9 cellular contexts compared by ENCODE assay signal in the genomic region with DNA sequence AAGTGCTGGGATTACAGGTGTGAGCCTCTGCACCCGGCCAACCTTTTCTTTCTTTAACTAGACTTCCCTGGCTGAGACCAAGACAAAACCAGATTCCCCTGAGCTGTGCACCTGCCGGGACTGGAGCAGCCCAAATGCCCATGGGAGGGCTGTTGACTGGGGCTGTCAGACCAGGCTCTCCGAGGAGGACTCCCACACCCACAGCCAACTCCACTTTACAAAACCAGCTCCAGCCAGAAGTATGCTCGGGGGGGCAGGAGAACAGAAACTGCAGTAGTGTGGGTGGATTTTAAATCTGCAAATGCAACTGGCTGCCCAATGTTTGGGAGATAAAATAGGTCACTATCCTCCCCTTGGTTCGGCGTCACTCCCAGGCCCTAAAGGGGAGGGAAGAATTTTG.
A peak's percentile ranks its signal among the peaks of the same experiment; 100 is the strongest.
DNase-seq lines count a peak whose midpoint lies in the region; ATAC-seq and TF ChIP-seq lines count a peak whose summit lies in the region.
"Had no signal": no experiment of that assay in that cellular context is flagged by ENCODE, and none has a peak within 500 bp of the region (broad histone marks: within the 10 kb centered on the region; RNA-seq: fewer than 3 reads in every experiment).

No MANE protein-coding gene starts in this region.

- H3K9me3 ChIP-seq in thymus (ENCODE audit: control insufficient read depth) = no peaks in the 10 kb centered on the region
- H3K9me3 ChIP-seq: pancreas had no signal

- H3K4me1 ChIP-seq in thymus (ENCODE audit: control insufficient read depth, insufficient read depth, low read length) = peaks cover 19% of the 10 kb centered on the region

- peak overlapping the region in 4 of 6 donors; percentile 97 to 99 (median 99) for H3K27ac Mint-ChIP-seq in immature natural killer cell

- ATAC-seq in activated T-cell treated with anti-CD3 and anti-CD28 coated beads, Interleukin-2, amount 50 U/mL, for 4 hours = no peak

- H3K27ac ChIP-seq in RWPE1 = peak overlapping the region; percentile 85
- peak overlapping the region; percentile 31 for H3K27ac ChIP-seq in thymus (ENCODE audit: low read depth)

- no peaks in the 10 kb centered on the region for H3K36me3 ChIP-seq in thymus (ENCODE audit: control insufficient read depth, insufficient read depth)
- H3K36me3 ChIP-seq: pancreas had no signal

- POLR2A ChIA-PET in RWPE1 (lab: Yijun Ruan, JAX; ENCODE audit: low non-redundant PET) = interaction anchor here (1.0 kb wide), 1 partner anchor 185 kb away, joined by 4 read pairs; a partner anchor contains a TSS

- no peaks in the 10 kb centered on the region for H3K9me3 Mint-ChIP-seq in activated T-cell treated with anti-CD3 and anti-CD28 coated beads, Interleukin-2, amount 50 U/mL, for 4 hours
- H3K9me3 Mint-ChIP-seq in immature natural killer cell = no peaks in the 10 kb centered on the region

- TF ChIP-seq CTCF in RWPE1 (conservative IDR thresholded peaks at IDR 0.05; ENCODE audit: low read depth) = no peak

- H3K27me3 Mint-ChIP-seq in activated T-cell treated with anti-CD3 and anti-CD28 coated beads, Interleukin-2, amount 50 U/mL, for 4 hours (ENCODE audit: low read depth) = no peaks in the 10 kb centered on the region
- peaks cover 0 to 2% (median 0%) of the 10 kb centered on the region in 3 donors for H3K27me3 Mint-ChIP-seq in immature natural killer cell (ENCODE audit: low read depth in 3 of 3)

- peaks cover 62% of the 10 kb centered on the region for H3K4me1 Mint-ChIP-seq in activated T-cell treated with anti-CD3 and anti-CD28 coated beads, Interleukin-2, amount 50 U/mL, for 4 hours (ENCODE audit: low read depth)
- H3K4me1 Mint-ChIP-seq in immature natural killer cell = peaks cover 62 to 71% of the 10 kb centered on the region in 2 donors

- 95% methylated on average over 6 of the region's 6 CpGs for WGBS in thymus

- CTCF ChIA-PET in RWPE1 (lab: Yijun Ruan, JAX) = interaction anchor here (1.5 kb wide), 1 partner anchor 19 kb away, joined by 4 read pairs; no protein-coding TSS in a partner anchor

- peak overlapping the region; percentile 22 for H3K4me3 Mint-ChIP-seq in activated T-cell treated with anti-CD3 and anti-CD28 coated beads, Interleukin-2, amount 50 U/mL, for 4 hours
- peak overlapping the region in 1 of 5 donors; percentile 38 for H3K4me3 Mint-ChIP-seq in immature natural killer cell

- peaks cover 17% of the 10 kb centered on the region for H3K36me3 Mint-ChIP-seq in activated T-cell treated with anti-CD3 and anti-CD28 coated beads, Interleukin-2, amount 50 U/mL, for 4 hours (ENCODE audit: insufficient read depth)
- peaks cover 18 to 31% (median 25%) of the 10 kb centered on the region in 3 donors for H3K36me3 Mint-ChIP-seq in immature natural killer cell

- H3K4me3 ChIP-seq in thymus (ENCODE audit: low read length) = no peak overlapping the region
- H3K4me3 ChIP-seq: pancreas had no signal

- no peaks in the 10 kb centered on the region for H3K27me3 ChIP-seq in thymus (ENCODE audit: control insufficient read depth, insufficient read depth)
- H3K27me3 ChIP-seq: pancreas had no signal

- no peak for DNase-seq in activated T-cell treated with anti-CD3 and anti-CD28 coated beads, Interleukin-2, amount 50 U/mL, for 4 hours
- no peak for DNase-seq in activated T-cell treated with anti-CD3 and anti-CD28 coated beads, Interleukin-2, amount 50 U/mL, for 1 hour
- DNase-seq in RWPE1 (ENCODE audit: low spot score) = no peak
- DNase-seq in immature natural killer cell = no peak
- DNase-seq in SW 1271 (lab: John Stamatoyannopoulos, UW) = no peak
- no peak for DNase-seq in SW480 (ENCODE audit: low spot score)
- no peak for DNase-seq in NCI-H187 treated with DMSO at 0.1 percent for 48 hours (lab: John Stamatoyannopoulos, UW)
- DNase-seq: pancreas had no signal
